In the genomic region with DNA sequence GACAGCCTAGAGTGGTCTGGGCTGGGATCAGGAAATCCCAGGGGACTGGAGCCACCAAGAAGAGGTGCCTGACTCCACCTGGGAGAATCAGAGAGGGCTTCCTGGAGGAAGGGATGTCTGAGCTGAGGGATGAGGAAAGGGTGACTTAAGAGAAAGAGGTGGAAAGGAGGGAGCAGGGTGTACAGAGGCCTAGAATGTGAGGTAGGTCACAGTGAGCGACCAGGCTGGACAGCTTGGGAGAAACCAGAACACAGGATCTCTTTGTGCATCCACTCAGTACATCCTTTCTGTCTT, we compare ENCODE assay signal across 10 cellular contexts. TPM values are rescaled to one million over a fixed set of nuclear protein-coding genes. Genes with fewer than 3 reads are reported as not detected.
DNase-seq lines count a peak whose midpoint lies in the region; ATAC-seq, FAIRE-seq and TF ChIP-seq lines count a peak whose summit lies in the region.
"Had no signal": no experiment of that assay in that cellular context is flagged by ENCODE, and none has a peak within 500 bp of the region (broad histone marks: within the 10 kb centered on the region; RNA-seq: fewer than 3 reads in every experiment).

No MANE protein-coding gene starts in this region.

- H3K4me1 ChIP-seq in HAP-1 (peaks cover 17% of the 10 kb centered on the region), gastroesophageal sphincter (peaks cover 0 to 56% (median 18%) of the 10 kb centered on the region in 3 donors), small intestine (ENCODE audit: control insufficient read depth in 2 of 2, insufficient read depth in 1 of 2, low read depth in 1 of 2, low read length in 1 of 2) (peaks cover 2 to 3% of the 10 kb centered on the region in 2 donors)

- H3K4me3 ChIP-seq in HAP-1, result peak overlapping the region; percentile 72
- H3K4me3 ChIP-seq in WI38 (ENCODE audit: low read depth, low read length), result peak overlapping the region; percentile 79
- peak overlapping the region in 1 of 2 donors; percentile 89 for H3K4me3 ChIP-seq in gastroesophageal sphincter
- H3K4me3 ChIP-seq in small intestine (ENCODE audit: low read depth in 1 of 2, low read length in 2 of 2), result peak overlapping the region; percentile 59 to 75

- H3K27me3 ChIP-seq in HAP-1 (ENCODE audit: low read depth) (no peaks in the 10 kb centered on the region), gastroesophageal sphincter (no peaks in the 10 kb centered on the region), small intestine (ENCODE audit: control insufficient read depth in 2 of 2, insufficient read depth in 2 of 2, low read length in 2 of 2) (no peaks in the 10 kb centered on the region)

- H3K27ac ChIP-seq in gastroesophageal sphincter, result peak overlapping the region in 3 of 4 donors; percentile 91 to 96 (median 95)
- H3K27ac ChIP-seq in small intestine (ENCODE audit: low read depth in 1 of 2, low read length in 1 of 2), result peak overlapping the region in 1 of 2 donors; percentile 89

- WGBS in gastroesophageal sphincter (ENCODE audit: low coverage in 1 of 2), 2 donors, result 85% methylated on average over 1 of the region's 1 CpG; no CpG with 5 or more reads in 1 of the 2 donors
- 82 to 93% (median 90%) methylated on average over 1 of the region's 1 CpG for WGBS in small intestine, 3 donors

- DNase-seq in HAP-1 (ENCODE audit: low spot score in 2 of 2) (no peak), small intestine (no peak), mesenteric fat pad (ENCODE audit: low spot score) (no peak)
- DNase-seq in activated CD4-positive, CD25-positive, alpha-beta regulatory T cell (lab: John Stamatoyannopoulos, UW), result no peak
- DNase-seq: RPMI8226 had no signal

- in situ Hi-C loops in HAP-1 (cut with MboI; ENCODE audit: low sequenced_read_pairs), result no loop called here

- no peak for ATAC-seq in gastroesophageal sphincter
- no peak for ATAC-seq in GM21619 (IDR thresholded peaks at IDR 0.05; ENCODE audit: unreplicated experiment)
- no peak for ATAC-seq in GM19328 (IDR thresholded peaks at IDR 0.05; ENCODE audit: unreplicated experiment)

- H3K9me3 ChIP-seq in HAP-1 (no peaks in the 10 kb centered on the region), gastroesophageal sphincter (no peaks in the 10 kb centered on the region), small intestine (ENCODE audit: control insufficient read depth, low read depth) (no peaks in the 10 kb centered on the region)

- H3K36me3 ChIP-seq in HAP-1 (replicated peaks), result peaks cover 38% of the 10 kb centered on the region
- peaks cover 0 to 71% of the 10 kb centered on the region in 2 donors for H3K36me3 ChIP-seq in gastroesophageal sphincter
- H3K36me3 ChIP-seq in small intestine (ENCODE audit: control insufficient read depth in 2 of 2, insufficient read depth in 2 of 2, low read length in 2 of 2), result peaks cover 0 to 2% of the 10 kb centered on the region in 2 donors

- no peak for FAIRE-seq in small intestine (lab: Jason Lieb, UNC)
- FAIRE-seq: H54 had no signal

- TF ChIP-seq EP300 in gastroesophageal sphincter (IDR thresholded peaks at IDR 0.05), result no peak

- TF ChIP-seq POLR2A in gastroesophageal sphincter (IDR thresholded peaks at IDR 0.05), result no peak

- TF ChIP-seq CTCF in WI38 (IDR thresholded peaks at IDR 0.05; ENCODE audit: low read depth, low read length) (no peak), gastroesophageal sphincter (IDR thresholded peaks at IDR 0.05) (no peak)

RNA-seq across cellular contexts. Expression of a gene that starts 1.0 kb away (rescaled TPM):
- total RNA-seq in gastroesophageal sphincter (100 to 1,000 TPM; 116 to 248 (median 180) TPM), mesenteric fat pad (87.1 TPM)
- 100 to 1,000 TPM; 110 to 133 (median 115) TPM for polyA plus RNA-seq in small intestine

RNA-seq across cellular contexts. Expression of a gene that starts 1.6 kb away (rescaled TPM):
- total RNA-seq in gastroesophageal sphincter (10 to 100 TPM; 49.3 to 60.2 (median 54.1) TPM), mesenteric fat pad (63.6 TPM)
- 10 to 100 TPM; 62.7 to 77.5 (median 70.2) TPM for polyA plus RNA-seq in small intestine

RNA-seq across cellular contexts. Expression of a gene that starts 5.3 kb away (rescaled TPM):
- not detected for total RNA-seq in gastroesophageal sphincter
- not detected for polyA plus RNA-seq in small intestine
- not detected for total RNA-seq in mesenteric fat pad

RNA-seq across cellular contexts. Expression of a gene that starts 23.6 kb away (rescaled TPM):
- total RNA-seq in gastroesophageal sphincter, result 100 to 1,000 TPM; 151 to 237 (median 210) TPM
- polyA plus RNA-seq in small intestine, result 1,000 to 10,000 TPM in 1 of 3 donors, 100 to 1,000 TPM in 2; 637 to 1,094 (median 913) TPM
- total RNA-seq in mesenteric fat pad, result 647 TPM

RNA-seq across cellular contexts. Expression of a gene that starts 36.0 kb away (rescaled TPM):
- total RNA-seq in gastroesophageal sphincter, result 10 to 100 TPM; 50.4 to 66.6 (median 61.7) TPM
- polyA plus RNA-seq in small intestine, result 10 to 100 TPM in 2 of 3 donors, 1 to 10 TPM in 1; 1.3 to 26.2 (median 15.6) TPM
- total RNA-seq in mesenteric fat pad, result 273 TPM
